25 cellular contexts compared by ENCODE assay signal in genomic region chr4:101254776-101255175, GRCh38.
DNase-seq lines count a peak whose midpoint lies in the region; ATAC-seq and TF ChIP-seq lines count a peak whose summit lies in the region.
"Had no signal": no experiment of that assay in that cellular context is flagged by ENCODE, and none has a peak within 500 bp of the region (broad histone marks: within the 10 kb centered on the region; RNA-seq: fewer than 3 reads in every experiment).

No MANE protein-coding gene starts in this region.

- no peak overlapping the region for H3K9ac ChIP-seq in mesenchymal stem cell (ENCODE audit: low read length)
- H3K9ac ChIP-seq: BLaER1 treated with 17β-estradiol and CSF1 and Interleukin-3, amounts not matched to agents 10 nM and 100 nM; KMS-11 had no signal

- no peaks in the 10 kb centered on the region for H3K4me1 ChIP-seq in mesenchymal stem cell (ENCODE audit: control insufficient read depth, insufficient read depth, low read depth, low read length)
- peaks cover 0 to 41% (median 7%) of the 10 kb centered on the region in 4 donors for H3K4me1 ChIP-seq in tibial nerve

- no peak overlapping the region for H4K8ac ChIP-seq in mesenchymal stem cell (ENCODE audit: low read length)

- no peak for TF ChIP-seq CTCF in natural killer cell (IDR thresholded peaks at IDR 0.05)
- TF ChIP-seq CTCF in tibial nerve (IDR thresholded peaks at IDR 0.05): no peak

- no CpG with 5 or more reads among the region's 4 CpGs for WGBS in mesenchymal stem cell
- WGBS in tibial nerve, 2 donors: 47 to 61% methylated on average over 4 of the region's 4 CpGs

- no peak for ATAC-seq in natural killer cell
- no peak for ATAC-seq in natural killer cell treated with Interleukin-12 subunit alpha and Interleukin-12 subunit beta and Interleukin-15 and Interleukin-18, amount 100 ng/mL, for 72 hours
- ATAC-seq: Panc1 had no signal

- peaks cover 12% of the 10 kb centered on the region for H3K79me1 ChIP-seq in mesenchymal stem cell (replicated peaks; ENCODE audit: low read length, poor library complexity, severe bottlenecking)

- DNase-seq in natural killer cell: no peak
- DNase-seq in natural killer cell treated with Interleukin-12 subunit alpha and Interleukin-12 subunit beta and Interleukin-15 and Interleukin-18, amount 100 ng/mL, for 72 hours (ENCODE audit: low spot score): no peak
- DNase-seq in NCI-H69 (lab: John Stamatoyannopoulos, UW): peak; percentile 27
- peak; percentile 40 for DNase-seq in dermis blood vessel endothelial cell
- peak; percentile 52 for DNase-seq in mesenchymal stem cell
- no peak for DNase-seq in tibial nerve (ENCODE audit: low spot score in 2 of 2)
- DNase-seq in 8988T: no peak
- no peak for DNase-seq in NCI-H2196 (lab: John Stamatoyannopoulos, UW; ENCODE audit: unreplicated experiment)
- DNase-seq: CD4-positive, alpha-beta memory T cell; COR-L47; DMS53; EL; GF-D8; GOT3; HCEC 1CT; NCI-H1048; NCI-H1694; NCI-H2029 treated with DMSO at 0.1 percent for 48 hours; NCI-H524; SHP77 had no signal

- H3K27me3 ChIP-seq in mesenchymal stem cell (ENCODE audit: control insufficient read depth in 1 of 2, insufficient read depth in 1 of 2, low read length in 2 of 2) (no peaks in the 10 kb centered on the region), tibial nerve (no peaks in the 10 kb centered on the region)
- H3K27me3 ChIP-seq: BLaER1 treated with 17β-estradiol and CSF1 and Interleukin-3, amounts not matched to agents 10 nM and 100 nM had no signal

- H2BK12ac ChIP-seq in mesenchymal stem cell (ENCODE audit: low read length in 2 of 2): no peak overlapping the region

- TF ChIP-seq EP300 in tibial nerve (IDR thresholded peaks at IDR 0.05): no peak

- intact Hi-C loops in natural killer cell (cut with micrococcal nuclease): no loop called here

- no peak overlapping the region for H2AK5ac ChIP-seq in mesenchymal stem cell (ENCODE audit: low read length, severe bottlenecking)

- H3K4ac ChIP-seq in mesenchymal stem cell (ENCODE audit: low read depth in 1 of 2, low read length in 2 of 2): no peak overlapping the region

- no peak overlapping the region for H2BK120ac ChIP-seq in mesenchymal stem cell (ENCODE audit: low read depth, low read length)

- no peak overlapping the region for H3K14ac ChIP-seq in mesenchymal stem cell (ENCODE audit: low read length in 2 of 2)

- no peaks in the 10 kb centered on the region for H3K9me3 Mint-ChIP-seq in natural killer cell
- no peaks in the 10 kb centered on the region for H3K9me3 Mint-ChIP-seq in natural killer cell treated with Interleukin-12 subunit alpha and Interleukin-12 subunit beta and Interleukin-15 and Interleukin-18, amount 100 ng/mL, for 72 hours
- H3K9me3 Mint-ChIP-seq: CD4-positive, alpha-beta memory T cell; IgD-negative memory B cell had no signal

- no peak overlapping the region for H2AFZ ChIP-seq in mesenchymal stem cell (ENCODE audit: low read depth, low read length)

- H3K27ac ChIP-seq in mesenchymal stem cell (ENCODE audit: low read length, poor library complexity, severe bottlenecking): no peak overlapping the region
- no peak overlapping the region for H3K27ac ChIP-seq in tibial nerve
- H3K27ac ChIP-seq: BLaER1 treated with 17β-estradiol and CSF1 and Interleukin-3, amounts not matched to agents 10 nM and 100 nM; KMS-11; RWPE1 had no signal

- H3K27ac Mint-ChIP-seq in natural killer cell: no peak overlapping the region
- H3K27ac Mint-ChIP-seq in natural killer cell treated with Interleukin-12 subunit alpha and Interleukin-12 subunit beta and Interleukin-15 and Interleukin-18, amount 100 ng/mL, for 72 hours: no peak overlapping the region
- H3K27ac Mint-ChIP-seq: CD4-positive, alpha-beta memory T cell; IgD-negative memory B cell had no signal

- H2BK5ac ChIP-seq in mesenchymal stem cell (ENCODE audit: low read depth, low read length, poor library complexity, severe bottlenecking): no peak overlapping the region

- H3K23ac ChIP-seq in mesenchymal stem cell (ENCODE audit: low read length in 2 of 2): no peak overlapping the region

- H2BK15ac ChIP-seq in mesenchymal stem cell (ENCODE audit: low read depth, poor library complexity, severe bottlenecking): no peak overlapping the region

- H3K27me3 Mint-ChIP-seq in natural killer cell (ENCODE audit: low read depth in 2 of 2): no peaks in the 10 kb centered on the region
- no peaks in the 10 kb centered on the region for H3K27me3 Mint-ChIP-seq in natural killer cell treated with Interleukin-12 subunit alpha and Interleukin-12 subunit beta and Interleukin-15 and Interleukin-18, amount 100 ng/mL, for 72 hours
- H3K27me3 Mint-ChIP-seq: CD4-positive, alpha-beta memory T cell; IgD-negative memory B cell had no signal

- no peak overlapping the region for H3K4me2 ChIP-seq in mesenchymal stem cell (ENCODE audit: low read length, poor library complexity, severe bottlenecking)
- H3K4me2 ChIP-seq: KMS-11 had no signal

- H4K91ac ChIP-seq in mesenchymal stem cell (ENCODE audit: low read length): no peak overlapping the region

- no peaks in the 10 kb centered on the region for H3K9me3 ChIP-seq in mesenchymal stem cell (ENCODE audit: control insufficient read depth, low read length)
- H3K9me3 ChIP-seq in tibial nerve: no peaks in the 10 kb centered on the region
- H3K9me3 ChIP-seq: BLaER1 treated with 17β-estradiol and CSF1 and Interleukin-3, amounts not matched to agents 10 nM and 100 nM had no signal

- peaks cover 64 to 74% of the 10 kb centered on the region in 2 donors for H3K4me1 Mint-ChIP-seq in natural killer cell
- H3K4me1 Mint-ChIP-seq in natural killer cell treated with Interleukin-12 subunit alpha and Interleukin-12 subunit beta and Interleukin-15 and Interleukin-18, amount 100 ng/mL, for 72 hours (ENCODE audit: low read depth in 2 of 2): peaks cover 35 to 58% of the 10 kb centered on the region in 2 donors

- H3K36me3 Mint-ChIP-seq in natural killer cell: no peaks in the 10 kb centered on the region
- H3K36me3 Mint-ChIP-seq in natural killer cell treated with Interleukin-12 subunit alpha and Interleukin-12 subunit beta and Interleukin-15 and Interleukin-18, amount 100 ng/mL, for 72 hours: no peaks in the 10 kb centered on the region
- H3K36me3 Mint-ChIP-seq: CD4-positive, alpha-beta memory T cell; IgD-negative memory B cell had no signal

- TF ChIP-seq POLR2A in tibial nerve (IDR thresholded peaks at IDR 0.05): no peak

- H3K36me3 ChIP-seq in mesenchymal stem cell (ENCODE audit: control insufficient read depth in 1 of 2, insufficient read depth in 2 of 2, low read depth in 1 of 2, low read length in 2 of 2) (no peaks in the 10 kb centered on the region), tibial nerve (no peaks in the 10 kb centered on the region)
- H3K36me3 ChIP-seq: BLaER1 treated with 17β-estradiol and CSF1 and Interleukin-3, amounts not matched to agents 10 nM and 100 nM had no signal

- H3K18ac ChIP-seq in mesenchymal stem cell (ENCODE audit: low read depth in 1 of 2, low read length in 2 of 2): no peak overlapping the region

- H3K4me3 Mint-ChIP-seq in natural killer cell: peak overlapping the region; percentile 5
- no peak overlapping the region for H3K4me3 Mint-ChIP-seq in natural killer cell treated with Interleukin-12 subunit alpha and Interleukin-12 subunit beta and Interleukin-15 and Interleukin-18, amount 100 ng/mL, for 72 hours
- H3K4me3 Mint-ChIP-seq: CD4-positive, alpha-beta memory T cell had no signal

- no peak overlapping the region for H3K4me3 ChIP-seq in mesenchymal stem cell (ENCODE audit: insufficient read depth in 1 of 2, low read depth in 1 of 2, low read length in 2 of 2)
- H3K4me3 ChIP-seq in tibial nerve: no peak overlapping the region
- H3K4me3 ChIP-seq: BLaER1 treated with 17β-estradiol and CSF1 and Interleukin-3, amounts not matched to agents 10 nM and 100 nM had no signal

Comparison
In these comparisons a context has a peak if more than half of its experiments do, and no peak if none do; other contexts are left out.
1. DNase-seq: peak in NCI-H69 (single experiment), dermis blood vessel endothelial cell (single experiment) and mesenchymal stem cell (single experiment); none in natural killer cell (single experiment), natural killer cell treated with Interleukin-12 subunit alpha and Interleukin-12 subunit beta and Interleukin-15 and Interleukin-18, amount 100 ng/mL, for 72 hours (single experiment), tibial nerve (0 of 2), 8988T (single experiment) and NCI-H2196 (single experiment).